Comparison of ENCODE assay signal across 30 cellular contexts in genomic region chr14:46325777-46326176, GRCh38.
DNase-seq lines count a peak whose midpoint lies in the region; TF ChIP-seq lines count a peak whose summit lies in the region.
"Had no signal": no experiment of that assay in that cellular context is flagged by ENCODE, and none has a peak within 500 bp of the region (broad histone marks: within the 10 kb centered on the region; RNA-seq: fewer than 3 reads in every experiment).

No MANE protein-coding gene starts in this region.

- H3K27me3 ChIP-seq in Loucy (ENCODE audit: insufficient read depth, low read length, poor library complexity, severe bottlenecking): no peaks in the 10 kb centered on the region
- no peaks in the 10 kb centered on the region for H3K27me3 ChIP-seq in CD8-positive, alpha-beta memory T cell (ENCODE audit: insufficient read depth, low read length, poor library complexity, severe bottlenecking)
- H3K27me3 ChIP-seq: BE2C; BLaER1; BLaER1 treated with 17β-estradiol and CSF1 and Interleukin-3, amounts not matched to agents 10 nM and 100 nM had no signal

- peaks cover 18% of the 10 kb centered on the region for H3F3A ChIP-seq in Loucy (ENCODE audit: low read depth)

- CTCF ChIA-PET in CD8-positive, alpha-beta memory T cell (lab: Charles Lee): no interaction called here

- POLR2A ChIA-PET in CD8-positive, alpha-beta memory T cell (lab: Charles Lee): no interaction called here

- H4K20me1 ChIP-seq in Loucy (ENCODE audit: insufficient read depth, low read length, poor library complexity, severe bottlenecking): no peaks in the 10 kb centered on the region
- H4K20me1 ChIP-seq: BLaER1; BLaER1 treated with 17β-estradiol and CSF1 and Interleukin-3, amounts not matched to agents 10 nM and 100 nM had no signal

- no peak overlapping the region for H3K4me3 Mint-ChIP-seq in CD8-positive, alpha-beta memory T cell
- H3K4me3 Mint-ChIP-seq: B cell; CD14-positive monocyte; CD4-positive, alpha-beta memory T cell; CD4-positive, alpha-beta T cell; CD4-positive, CD25-positive, alpha-beta regulatory T cell; CD8-positive, alpha-beta T cell had no signal

- DNase-seq in head of caudate nucleus: peak in 26 of 42 donors; percentile 1 to 65 (median 22)
- DNase-seq in CD8-positive, alpha-beta memory T cell: no peak
- DNase-seq in activated naive CD4-positive, alpha-beta T cell treated with Interleukin-2 at 50 U/mL for 16 hours: no peak
- DNase-seq: 8988T; ACHN; AML-193; C1 segment of cervical spinal cord; Caco-2; Calu3; CD4-positive, alpha-beta memory T cell; CD4-positive, alpha-beta T cell; CD4-positive, CD25-positive, alpha-beta regulatory T cell; CD8-positive, alpha-beta T cell; COR-L47; DMS 273 treated with DMSO at 0.1 percent for 48 hours; DMS153; DMS53; DMS79; DMS79 treated with DMSO at 0.1 percent for 48 hours; DND-41; EL had no signal

- H3K27ac ChIP-seq in CD8-positive, alpha-beta memory T cell (ENCODE audit: low read depth, low read length): no peak overlapping the region
- H3K27ac ChIP-seq: 22Rv1; A549; BLaER1; BLaER1 treated with 17β-estradiol and CSF1 and Interleukin-3, amounts not matched to agents 10 nM and 100 nM; C4-2B had no signal

- H3K9me3 ChIP-seq in Loucy (ENCODE audit: insufficient read depth, low read depth, low read length): no peaks in the 10 kb centered on the region
- H3K9me3 ChIP-seq in CD8-positive, alpha-beta memory T cell (ENCODE audit: low read length): no peaks in the 10 kb centered on the region
- H3K9me3 ChIP-seq: A549; BE2C; BLaER1; BLaER1 treated with 17β-estradiol and CSF1 and Interleukin-3, amounts not matched to agents 10 nM and 100 nM; Caco-2 had no signal

- no peaks in the 10 kb centered on the region for H3K27me3 Mint-ChIP-seq in CD8-positive, alpha-beta memory T cell
- H3K27me3 Mint-ChIP-seq: B cell; CD4-positive, alpha-beta memory T cell; CD4-positive, alpha-beta T cell; CD4-positive, CD25-positive, alpha-beta regulatory T cell had no signal

- H3K4me3 ChIP-seq in Loucy (ENCODE audit: low read length, poor library complexity, severe bottlenecking): no peak overlapping the region
- H3K4me3 ChIP-seq in CD8-positive, alpha-beta memory T cell (ENCODE audit: low read length): no peak overlapping the region
- H3K4me3 ChIP-seq: A549; BLaER1; BLaER1 treated with 17β-estradiol and CSF1 and Interleukin-3, amounts not matched to agents 10 nM and 100 nM had no signal

- no peaks in the 10 kb centered on the region for H3K79me2 ChIP-seq in Loucy (ENCODE audit: insufficient read depth, low read length)

- H3K4me2 ChIP-seq in Loucy (ENCODE audit: low read depth, low read length, poor library complexity, severe bottlenecking): no peak overlapping the region
- H3K4me2 ChIP-seq: A549; BLaER1; BLaER1 treated with 17β-estradiol and CSF1 and Interleukin-3, amounts not matched to agents 10 nM and 100 nM had no signal

- H3K9ac ChIP-seq in Loucy (ENCODE audit: low read depth, low read length, poor library complexity, severe bottlenecking): no peak overlapping the region
- H3K9ac ChIP-seq: BLaER1; BLaER1 treated with 17β-estradiol and CSF1 and Interleukin-3, amounts not matched to agents 10 nM and 100 nM had no signal

- H2AFZ ChIP-seq in Loucy (ENCODE audit: low read length): peak overlapping the region; percentile 5; the same call in 1 of the 2 replicates

- peaks cover 59% of the 10 kb centered on the region for H3K4me1 ChIP-seq in Loucy (ENCODE audit: insufficient read depth, low read length, poor library complexity, severe bottlenecking)
- H3K4me1 ChIP-seq in CD8-positive, alpha-beta memory T cell (ENCODE audit: insufficient read depth, low read length): no peaks in the 10 kb centered on the region
- H3K4me1 ChIP-seq: A549, BLaER1 had no signal

- H3K9me2 ChIP-seq in Loucy (replicated peaks; ENCODE audit: low read depth, low read length): no peaks in the 10 kb centered on the region

- H3K4me1 Mint-ChIP-seq in CD8-positive, alpha-beta memory T cell: no peaks in the 10 kb centered on the region
- H3K4me1 Mint-ChIP-seq: B cell; CD14-positive monocyte; CD4-positive, alpha-beta memory T cell; CD4-positive, CD25-positive, alpha-beta regulatory T cell had no signal

- H3K27ac Mint-ChIP-seq in CD8-positive, alpha-beta memory T cell: no peak overlapping the region
- H3K27ac Mint-ChIP-seq: B cell; CD14-positive monocyte; CD4-positive, alpha-beta memory T cell; CD4-positive, alpha-beta T cell; CD4-positive, CD25-positive, alpha-beta regulatory T cell; CD8-positive, alpha-beta T cell had no signal

- H3K36me3 ChIP-seq in Loucy (ENCODE audit: insufficient read depth, low read length): no peaks in the 10 kb centered on the region
- H3K36me3 ChIP-seq in CD8-positive, alpha-beta memory T cell (ENCODE audit: insufficient read depth, low read length): no peaks in the 10 kb centered on the region
- H3K36me3 ChIP-seq: BE2C; BLaER1; BLaER1 treated with 17β-estradiol and CSF1 and Interleukin-3, amounts not matched to agents 10 nM and 100 nM had no signal

- intact Hi-C loops in head of caudate nucleus (cut with DNase I): no loop called here

- H3K9me3 Mint-ChIP-seq in CD8-positive, alpha-beta memory T cell: peaks cover 3 to 34% (median 10%) of the 10 kb centered on the region in 5 donors

- TF ChIP-seq CTCF in Loucy (conservative IDR thresholded peaks at IDR 0.05; ENCODE audit: low read length): no peak

- H3K36me3 Mint-ChIP-seq in CD8-positive, alpha-beta memory T cell: no peaks in the 10 kb centered on the region
- H3K36me3 Mint-ChIP-seq: CD14-positive monocyte; CD4-positive, alpha-beta memory T cell; CD4-positive, CD25-positive, alpha-beta regulatory T cell; CD8-positive, alpha-beta T cell had no signal

Comparison
In these comparisons a context has a peak if more than half of its experiments do, and no peak if none do; other contexts are left out.
1. DNase-seq: peak in head of caudate nucleus (26 of 42); none in CD8-positive, alpha-beta memory T cell (0 of 5) and activated naive CD4-positive, alpha-beta T cell treated with Interleukin-2 at 50 U/mL for 16 hours (single experiment).